ENCODE assay signal across 10 cellular contexts in the genomic region with DNA sequence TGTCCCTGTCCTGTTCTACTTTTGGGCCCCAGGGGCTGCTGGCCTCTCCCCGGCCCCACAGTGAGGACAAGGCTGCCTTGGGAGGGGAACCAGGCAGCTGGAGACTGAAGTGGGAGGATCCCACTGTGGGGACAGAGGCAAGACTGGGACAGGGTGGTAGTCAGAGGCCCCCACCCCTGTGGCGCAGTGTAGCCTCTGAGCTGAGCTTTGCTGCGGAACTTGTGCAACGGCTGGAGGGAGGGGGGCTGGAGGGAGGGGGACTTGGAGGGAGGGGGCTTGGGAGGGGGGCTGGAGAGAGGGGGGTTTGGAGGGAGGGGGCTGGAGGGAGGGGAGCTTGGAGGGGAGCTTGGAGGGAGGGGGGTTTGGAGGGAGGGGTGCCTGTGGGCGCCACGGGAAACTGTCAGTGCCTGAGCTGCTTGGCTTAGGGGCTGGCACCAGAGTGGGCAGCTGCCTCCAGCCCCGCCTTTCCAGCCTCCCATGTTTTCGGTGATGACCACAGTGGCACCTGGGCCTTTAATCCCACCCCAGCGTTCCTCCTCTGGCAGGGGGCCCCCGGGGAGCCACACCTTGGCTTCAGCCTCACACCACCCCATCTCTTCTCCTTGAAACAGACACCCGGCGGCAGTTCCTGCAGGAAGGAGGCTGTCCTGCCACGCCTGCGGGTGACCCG. TPM values are rescaled to one million over a fixed set of nuclear protein-coding genes. Genes with fewer than 3 reads are reported as not detected.
A peak's percentile ranks its signal among the peaks of the same experiment; 100 is the strongest.
DNase-seq lines count a peak whose midpoint lies in the region; ATAC-seq and TF ChIP-seq lines count a peak whose summit lies in the region.
"Had no signal": no experiment of that assay in that cellular context is flagged by ENCODE, and none has a peak within 500 bp of the region (broad histone marks: within the 10 kb centered on the region; RNA-seq: fewer than 3 reads in every experiment).

No MANE protein-coding gene starts in this region.

- no peaks in the 10 kb centered on the region for H4K20me1 ChIP-seq in SK-N-SH (ENCODE audit: insufficient read depth)
- H4K20me1 ChIP-seq in hepatocyte (ENCODE audit: insufficient read depth, poor library complexity, severe bottlenecking), result no peaks in the 10 kb centered on the region

- H3K79me2 ChIP-seq in SK-N-SH (ENCODE audit: insufficient read depth), result no peaks in the 10 kb centered on the region
- H3K79me2 ChIP-seq in hepatocyte, result no peaks in the 10 kb centered on the region

- POLR2A ChIA-PET in SK-N-SH (lab: Yijun Ruan, JAX), result interaction anchor here (1.5 to 1.9 kb wide), 3 partner anchors 10 to 86 kb away, joined by 6 to 13 read pairs (median 8); partner anchors contain the start of gene NPDC1

- TF ChIP-seq CTCF in SK-N-SH (IDR thresholded peaks at IDR 0.05), result no peak
- no peak for TF ChIP-seq CTCF in neutrophil (IDR thresholded peaks at IDR 0.05)
- TF ChIP-seq CTCF in hepatocyte (IDR thresholded peaks at IDR 0.05; ENCODE audit: poor library complexity), result no peak

- CTCF ChIA-PET in SK-N-SH (lab: Yijun Ruan, JAX), result interaction anchor here (0.7 to 15.1 kb wide), 27 partner anchors 9 to 262 kb away, joined by 3 to 350 read pairs (median 11); partner anchors contain the start of genes AJM1, C8G, CCDC183 and FBXW5

- no peak overlapping the region for H2AFZ ChIP-seq in SK-N-SH (ENCODE audit: low read depth)
- no peak overlapping the region for H2AFZ ChIP-seq in hepatocyte

- peak; percentile 63 for DNase-seq in SK-N-SH
- DNase-seq in HT-29 (ENCODE audit: low spot score), result peak; percentile 43
- DNase-seq in hepatocyte (ENCODE audit: low spot score), result no peak
- no peak for DNase-seq in NCI-H128 (lab: John Stamatoyannopoulos, UW; ENCODE audit: unreplicated experiment)
- DNase-seq: NCI-H1436 treated with DMSO at 0.1 percent for 48 hours had no signal

- peaks cover 4% of the 10 kb centered on the region for H3F3A ChIP-seq in SK-N-SH (replicated peaks; ENCODE audit: insufficient read depth)

- no peak for ATAC-seq in SK-N-SH treated with all-trans-retinoic acid at 6 μM for 48 hours
- no peak for ATAC-seq in activated T-helper 17 cell treated with anti-CD3 and anti-CD28 coated beads, Interleukin-2, amount 50 U/mL, for 72 hours (replicated peaks)
- no peak for ATAC-seq in GM21529 (IDR thresholded peaks at IDR 0.05; ENCODE audit: unreplicated experiment)

- H3K9me2 ChIP-seq in SK-N-SH (no peaks in the 10 kb centered on the region), hepatocyte (replicated peaks; ENCODE audit: insufficient read depth) (no peaks in the 10 kb centered on the region)

- H3K27ac Mint-ChIP-seq in activated T-helper 17 cell treated with anti-CD3 and anti-CD28 coated beads, Interleukin-2, amount 50 U/mL, for 72 hours, result peak overlapping the region; percentile 89

- H3K4me3 Mint-ChIP-seq in activated T-helper 17 cell treated with anti-CD3 and anti-CD28 coated beads, Interleukin-2, amount 50 U/mL, for 72 hours, result peak overlapping the region; percentile 86

- peaks cover 0 to 8% of the 10 kb centered on the region in 2 experiments for H3K36me3 ChIP-seq in SK-N-SH (replicated peaks in 1 of 2; ENCODE audit: control insufficient read depth in 1 of 2, insufficient read depth in 2 of 2, low read length in 1 of 2)
- H3K36me3 ChIP-seq in neutrophil, result peaks cover 53% of the 10 kb centered on the region
- no peaks in the 10 kb centered on the region for H3K36me3 ChIP-seq in hepatocyte (replicated peaks; ENCODE audit: insufficient read depth, low read depth)
- H3K36me3 ChIP-seq: cardiac muscle cell had no signal

- peaks cover 22% of the 10 kb centered on the region for H3K36me3 Mint-ChIP-seq in activated T-helper 17 cell treated with anti-CD3 and anti-CD28 coated beads, Interleukin-2, amount 50 U/mL, for 72 hours (ENCODE audit: low read depth)

- no peak overlapping the region for H3K9ac ChIP-seq in SK-N-SH

- H3K4me1 Mint-ChIP-seq in activated T-helper 17 cell treated with anti-CD3 and anti-CD28 coated beads, Interleukin-2, amount 50 U/mL, for 72 hours, result peaks cover 9% of the 10 kb centered on the region

- H3K4me2 ChIP-seq in SK-N-SH (no peak overlapping the region), hepatocyte (no peak overlapping the region)

- peaks cover 0 to 26% of the 10 kb centered on the region in 2 experiments; a peak in 1 of 4 replicates for H3K4me1 ChIP-seq in SK-N-SH (ENCODE audit: control insufficient read depth in 1 of 2, insufficient read depth in 2 of 2, low read depth in 1 of 2, low read length in 1 of 2)
- peaks cover 58 to 67% of the 10 kb centered on the region in 2 experiments for H3K4me1 ChIP-seq in neutrophil (ENCODE audit: control insufficient read depth in 1 of 2, insufficient read depth in 1 of 2, low read depth in 1 of 2, low read length in 1 of 2)
- H3K4me1 ChIP-seq in hepatocyte (ENCODE audit: insufficient read depth), result peaks cover 6% of the 10 kb centered on the region

- WGBS in SK-N-SH (ENCODE audit: low lambda C conversion rate), result 52% methylated on average over 8 of the region's 15 CpGs
- 83% methylated on average over 12 of the region's 15 CpGs for WGBS in hepatocyte (ENCODE audit: low lambda C conversion rate, missing lambda C conversion rate)

- no peak for TF ChIP-seq EP300 in SK-N-SH (IDR thresholded peaks at IDR 0.05; ENCODE audit: borderline replicate concordance in 1 of 2, low read depth in 1 of 2, low read length in 1 of 2)

- TF ChIP-seq RAD21 in SK-N-SH (IDR thresholded peaks at IDR 0.05; ENCODE audit: low read length), result no peak

- H3K27ac ChIP-seq in SK-N-SH (ENCODE audit: low read depth in 2 of 2, low read length in 1 of 2) (no peak overlapping the region), neutrophil (peak overlapping the region; percentile 91), hepatocyte (no peak overlapping the region)
- H3K27ac ChIP-seq: cardiac muscle cell had no signal

- H3K4me3 ChIP-seq in SK-N-SH (ENCODE audit: low read depth in 2 of 2, low read length in 1 of 2) (no peak overlapping the region), neutrophil (ENCODE audit: low read depth in 1 of 2, low read length in 1 of 2) (peak overlapping the region; percentile 83 to 86), hepatocyte (no peak overlapping the region)
- H3K4me3 ChIP-seq: cardiac muscle cell had no signal

- H3K9me3 Mint-ChIP-seq in activated T-helper 17 cell treated with anti-CD3 and anti-CD28 coated beads, Interleukin-2, amount 50 U/mL, for 72 hours, result no peaks in the 10 kb centered on the region

- H3K9me3 ChIP-seq in SK-N-SH (no peaks in the 10 kb centered on the region), neutrophil (no peaks in the 10 kb centered on the region), hepatocyte (ENCODE audit: low read depth) (no peaks in the 10 kb centered on the region)

- H3K27me3 Mint-ChIP-seq in activated T-helper 17 cell treated with anti-CD3 and anti-CD28 coated beads, Interleukin-2, amount 50 U/mL, for 72 hours, result no peaks in the 10 kb centered on the region

- H3K27me3 ChIP-seq in SK-N-SH (ENCODE audit: insufficient read depth) (no peaks in the 10 kb centered on the region), neutrophil (no peaks in the 10 kb centered on the region), hepatocyte (no peaks in the 10 kb centered on the region)
- H3K27me3 ChIP-seq: cardiac muscle cell had no signal

TF ChIP-seq in SK-N-SH, 30 proteins besides CTCF, POLR2A, EP300 and RAD21 (continues in another document):
- TF ChIP-seq RCOR1 (IDR thresholded peaks at IDR 0.05; ENCODE audit: low read length), result no peak
- TF ChIP-seq POLR2AphosphoS5 (IDR thresholded peaks at IDR 0.05; ENCODE audit: low read depth, low read length), result no peak
- no peak for TF ChIP-seq RFX5 (IDR thresholded peaks at IDR 0.05; ENCODE audit: low read length)

RNA-seq across cellular contexts. Expression of gene FUT7, which starts 2.3 kb away (rescaled TPM):
- not detected in 2 replicates for polyA plus RNA-seq in SK-N-SH (2012; rRNA removed)
- not detected in 2 replicates for polyA plus RNA-seq in SK-N-SH (2012; cell fraction: cytosol; rRNA removed)
- polyA plus RNA-seq in SK-N-SH (2012; cell fraction: nucleus; rRNA removed), result 0.01 and 0.02 TPM in 2 replicates
- total RNA-seq in HT-29 (2014; rRNA removed; shearing (Covaris generic)), result 0.36 and 0.42 TPM in 2 replicates
- total RNA-seq in activated T-helper 17 cell treated with anti-CD3 and anti-CD28 coated beads, Interleukin-2, amount 50 U/mL, for 72 hours, result 10 to 100 TPM; 12.1 to 27.9 TPM
- total RNA-seq in hepatocyte, result not detected in 2 replicates
- polyA plus RNA-seq in hepatocyte, result 0.06 TPM in 1 of 2 replicates, not detected in the other
- total RNA-seq: cardiac muscle cell had no signal
- polyA plus RNA-seq: cardiac muscle cell had no signal

RNA-seq across cellular contexts. Expression of gene ABCA2, which starts 6.1 kb away (rescaled TPM):
- polyA plus RNA-seq in SK-N-SH (2012; rRNA removed), result 26.0 and 34.7 TPM in 2 replicates
- 9.4 and 18.2 TPM in 2 replicates for polyA plus RNA-seq in SK-N-SH (2012; cell fraction: cytosol; rRNA removed)
- 144 and 152 TPM in 2 replicates for polyA plus RNA-seq in SK-N-SH (2012; cell fraction: nucleus; rRNA removed)
- total RNA-seq in HT-29 (2014; rRNA removed; shearing (Covaris generic)), result 92.6 and 99.9 TPM in 2 replicates
- 10 to 100 TPM; 43.0 to 63.9 TPM for total RNA-seq in activated T-helper 17 cell treated with anti-CD3 and anti-CD28 coated beads, Interleukin-2, amount 50 U/mL, for 72 hours
- 12.7 and 14.6 TPM in 2 replicates for total RNA-seq in hepatocyte
- polyA plus RNA-seq in hepatocyte, result 15.6 and 21.8 TPM in 2 replicates

RNA-seq across cellular contexts. Expression of gene NPDC1, which starts 11.8 kb away (rescaled TPM):
- polyA plus RNA-seq in SK-N-SH (2012; rRNA removed) (47.4 and 48.1 TPM in 2 replicates), hepatocyte (69.8 and 72.7 TPM in 2 replicates)
- polyA plus RNA-seq in SK-N-SH (2012; cell fraction: cytosol; rRNA removed), result 17.2 and 29.3 TPM in 2 replicates
- 364 and 553 TPM in 2 replicates for polyA plus RNA-seq in SK-N-SH (2012; cell fraction: nucleus; rRNA removed)
- 59.9 and 84.3 TPM in 2 replicates for total RNA-seq in HT-29 (2014; rRNA removed; shearing (Covaris generic))
- total RNA-seq in activated T-helper 17 cell treated with anti-CD3 and anti-CD28 coated beads, Interleukin-2, amount 50 U/mL, for 72 hours, result 10 to 100 TPM; 66.3 to 96.1 TPM
- 12.3 and 12.7 TPM in 2 replicates for total RNA-seq in hepatocyte

RNA-seq across cellular contexts. Expression of gene ENTPD2, which starts 19.7 kb away (rescaled TPM):
- polyA plus RNA-seq in SK-N-SH (2012; rRNA removed) (not detected in 2 replicates), hepatocyte (1.1 and 3.2 TPM in 2 replicates)
- not detected in 2 replicates for polyA plus RNA-seq in SK-N-SH (2012; cell fraction: cytosol; rRNA removed)
- polyA plus RNA-seq in SK-N-SH (2012; cell fraction: nucleus; rRNA removed), result 0.02 TPM in 1 of 2 replicates, not detected in the other
- 2.5 and 2.7 TPM in 2 replicates for total RNA-seq in HT-29 (2014; rRNA removed; shearing (Covaris generic))
- total RNA-seq in activated T-helper 17 cell treated with anti-CD3 and anti-CD28 coated beads, Interleukin-2, amount 50 U/mL, for 72 hours, result under 1 TPM; 0.39 to 0.69 TPM
- total RNA-seq in hepatocyte, result 1.8 and 2.3 TPM in 2 replicates
- total RNA-seq: cardiac muscle cell had no signal
- polyA plus RNA-seq: cardiac muscle cell had no signal

RNA-seq across cellular contexts. Expression of gene SAPCD2, which starts 36.2 kb away (rescaled TPM):
- polyA plus RNA-seq in SK-N-SH (2012; rRNA removed) (4.6 and 6.0 TPM in 2 replicates), hepatocyte (4.8 and 5.6 TPM in 2 replicates)
- polyA plus RNA-seq in SK-N-SH (2012; cell fraction: cytosol; rRNA removed), result 2.1 and 5.0 TPM in 2 replicates
- 6.3 and 7.3 TPM in 2 replicates for polyA plus RNA-seq in SK-N-SH (2012; cell fraction: nucleus; rRNA removed)
- total RNA-seq in HT-29 (2014; rRNA removed; shearing (Covaris generic)), result 217 and 239 TPM in 2 replicates
- 10 to 100 TPM in 1 of 2 donors, 1 to 10 TPM in 1; 5.6 to 21.9 TPM for total RNA-seq in activated T-helper 17 cell treated with anti-CD3 and anti-CD28 coated beads, Interleukin-2, amount 50 U/mL, for 72 hours
- 4.6 and 7.5 TPM in 2 replicates for total RNA-seq in hepatocyte

Comparison
In these comparisons a context has a peak if more than half of its experiments do, and no peak if none do; other contexts are left out.
1. DNase-seq: peak in SK-N-SH (single experiment) and HT-29 (single experiment); none in hepatocyte (single experiment) and NCI-H128 (single experiment).
2. H3K4me3 ChIP-seq: peak in neutrophil (2 of 2); none in SK-N-SH (0 of 2) and hepatocyte (single experiment).